26 cellular contexts compared by ENCODE assay signal in the genomic region with DNA sequence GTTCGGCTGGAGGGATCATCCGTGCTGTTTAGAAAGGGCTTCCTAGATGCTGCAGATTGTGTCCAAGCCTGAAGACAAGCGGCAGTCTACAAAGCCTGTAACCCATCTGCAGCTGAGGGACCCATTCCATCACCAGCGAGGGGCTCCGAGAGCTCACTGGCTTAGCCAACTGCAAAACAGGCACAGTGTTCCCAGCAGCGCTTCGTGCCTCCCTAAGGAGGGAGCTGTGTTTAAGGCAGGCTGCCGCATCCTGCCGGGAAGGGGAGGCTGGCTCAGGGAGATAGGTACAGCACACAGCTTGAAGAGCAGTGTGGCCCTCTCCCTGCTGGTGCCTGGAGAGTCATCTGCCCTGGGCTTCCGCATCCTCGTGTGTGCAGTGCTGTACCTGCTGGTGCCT. TPM values are rescaled to one million over a fixed set of nuclear protein-coding genes. Genes with fewer than 3 reads are reported as not detected.
DNase-seq lines count a peak whose midpoint lies in the region; ATAC-seq and TF ChIP-seq lines count a peak whose summit lies in the region.
"Had no signal": no experiment of that assay in that cellular context is flagged by ENCODE, and none has a peak within 500 bp of the region (broad histone marks: within the 10 kb centered on the region; RNA-seq: fewer than 3 reads in every experiment).

No MANE protein-coding gene starts in this region.

- H3K36me3 ChIP-seq in BLaER1 treated with 17β-estradiol and CSF1 and Interleukin-3, amounts not matched to agents 10 nM and 100 nM: peaks cover 0 to 24% (median 11%) of the 10 kb centered on the region in 11 experiments; a peak in 6 of 22 replicates
- H3K36me3 ChIP-seq in H7 (replicated peaks; ENCODE audit: control insufficient read depth, insufficient read depth, low read length): no peaks in the 10 kb centered on the region; the same call in 1 of the 2 replicates
- H3K36me3 ChIP-seq in endodermal cell (ENCODE audit: control insufficient read depth, insufficient read depth, low read length): peaks cover 6% of the 10 kb centered on the region
- no peaks in the 10 kb centered on the region for H3K36me3 ChIP-seq in thyroid gland

- H3K4me3 Mint-ChIP-seq in endodermal cell: no peak overlapping the region
- H3K4me3 Mint-ChIP-seq: activated CD8-positive, alpha-beta T cell treated with anti-CD3 and anti-CD28 coated beads for 36 hours; activated naive CD4-positive, alpha-beta T cell treated with anti-CD3 and anti-CD28 coated beads for 36 hours; neural crest cell had no signal

- H3K4me1 ChIP-seq in BLaER1 treated with 17β-estradiol and CSF1 and Interleukin-3, amounts not matched to agents 10 nM and 100 nM: peaks cover 55 to 67% (median 60%) of the 10 kb centered on the region in 10 experiments
- H3K4me1 ChIP-seq in endodermal cell (ENCODE audit: control insufficient read depth, insufficient read depth, low read length) (no peaks in the 10 kb centered on the region), thyroid gland (peaks cover 0 to 16% of the 10 kb centered on the region in 2 donors)
- H3K4me1 ChIP-seq: body of pancreas had no signal

- WGBS in endodermal cell (ENCODE audit: insufficient coverage in 1 of 2, insufficient read length in 1 of 2), 2 experiments: 89 to 97% methylated on average over 9 to 11 of the region's 11 CpGs
- WGBS in thyroid gland, 2 donors: 79 to 95% methylated on average over 10 to 11 of the region's 11 CpGs

- no peak for TF ChIP-seq POLR2A in thyroid gland (IDR thresholded peaks at IDR 0.05)

- no peak overlapping the region for H3K27ac Mint-ChIP-seq in endodermal cell
- H3K27ac Mint-ChIP-seq: activated CD8-positive, alpha-beta T cell treated with anti-CD3 and anti-CD28 coated beads for 36 hours; activated naive CD4-positive, alpha-beta T cell treated with anti-CD3 and anti-CD28 coated beads for 36 hours had no signal

- no peak for ATAC-seq in GM18520 (IDR thresholded peaks at IDR 0.05; ENCODE audit: unreplicated experiment)
- ATAC-seq: activated CD8-positive, alpha-beta T cell treated with anti-CD3 and anti-CD28 coated beads for 36 hours; body of pancreas; esophagus mucosa; HCT116 had no signal

- H3K9me3 Mint-ChIP-seq in endodermal cell: peaks cover 24% of the 10 kb centered on the region
- H3K9me3 Mint-ChIP-seq: activated CD8-positive, alpha-beta T cell treated with anti-CD3 and anti-CD28 coated beads for 36 hours; activated naive CD4-positive, alpha-beta T cell treated with anti-CD3 and anti-CD28 coated beads for 36 hours; neural crest cell had no signal

- H3K27me3 Mint-ChIP-seq in endodermal cell (ENCODE audit: insufficient read depth): no peaks in the 10 kb centered on the region
- H3K27me3 Mint-ChIP-seq: activated CD8-positive, alpha-beta T cell treated with anti-CD3 and anti-CD28 coated beads for 36 hours had no signal

- H3K4me3 ChIP-seq in BLaER1 treated with 17β-estradiol and CSF1 and Interleukin-3, amounts not matched to agents 10 nM and 100 nM: no peak overlapping the region
- H3K4me3 ChIP-seq in H7 (ENCODE audit: insufficient read depth, low read depth, low read length) (no peak overlapping the region), endodermal cell (ENCODE audit: low read length) (no peak overlapping the region), thyroid gland (replicated peaks in 1 of 3) (no peak overlapping the region)
- H3K4me3 ChIP-seq: body of pancreas, SK-N-MC, tibial nerve had no signal

- peak overlapping the region in 1 of 11 experiments; percentile 25; a peak in 1 of 22 replicates for H3K9ac ChIP-seq in BLaER1 treated with 17β-estradiol and CSF1 and Interleukin-3, amounts not matched to agents 10 nM and 100 nM
- H3K9ac ChIP-seq in endodermal cell (ENCODE audit: extremely low read depth, low read length, poor library complexity, severe bottlenecking): no peak overlapping the region

- DNase-seq in H7 (peak; percentile 62), endodermal cell (peak; percentile 63), posterior vena cava (ENCODE audit: low spot score) (peak; percentile 85), NCI-H1105 treated with DMSO at 0.1 percent for 48 hours (lab: John Stamatoyannopoulos, UW) (no peak), UCSD-AML1 (lab: John Stamatoyannopoulos, UW; ENCODE audit: unreplicated experiment) (no peak), thyroid gland (no peak)
- DNase-seq: activated CD4-positive, alpha-beta T cell treated with anti-CD3 and anti-CD28 coated beads for 1 hour; activated CD8-positive, alpha-beta memory T cell treated with anti-CD3 and anti-CD28 coated beads, Interleukin-2, amount 50 U/mL, for 48 hours; activated CD8-positive, alpha-beta T cell treated with anti-CD3 and anti-CD28 coated beads for 36 hours; activated naive CD4-positive, alpha-beta T cell treated with anti-CD3 and anti-CD28 coated beads for 36 hours; dermis blood vessel endothelial cell; DMS153; Kasumi-1; MV-4-11; NCI-H446; NCI-H774; stimulated activated CD4-positive, alpha-beta T cell treated with anti-CD3 and anti-CD28 coated beads, Interleukin-15, amount 100 ng/mL, for 24 hours; stimulated activated CD4-positive, alpha-beta T cell treated with anti-CD3 and anti-CD28 coated beads, Interleukin-4, amount 100 ng/mL, for 4 hours had no signal

- H3K4me1 Mint-ChIP-seq in endodermal cell: no peaks in the 10 kb centered on the region
- H3K4me1 Mint-ChIP-seq: neural crest cell had no signal

- peaks cover 9% of the 10 kb centered on the region for H3K36me3 Mint-ChIP-seq in endodermal cell (ENCODE audit: low read depth)

- 0 out of 22 replicates have a peak, but pooled peaks cover 0 to 5% (median 0%) of the 10 kb centered on the region in 11 experiments for H3K9me3 ChIP-seq in BLaER1 treated with 17β-estradiol and CSF1 and Interleukin-3, amounts not matched to agents 10 nM and 100 nM (replicated peaks in 1 of 11)
- no peaks in the 10 kb centered on the region for H3K9me3 ChIP-seq in endodermal cell (ENCODE audit: control insufficient read depth, low read length)
- no peaks in the 10 kb centered on the region for H3K9me3 ChIP-seq in thyroid gland
- H3K9me3 ChIP-seq: body of pancreas, tibial nerve had no signal

- H4K20me1 ChIP-seq in BLaER1 treated with 17β-estradiol and CSF1 and Interleukin-3, amounts not matched to agents 10 nM and 100 nM: peaks cover 0 to 87% (median 39%) of the 10 kb centered on the region in 11 experiments; a peak in 17 of 22 replicates

- H3K27me3 ChIP-seq in BLaER1 treated with 17β-estradiol and CSF1 and Interleukin-3, amounts not matched to agents 10 nM and 100 nM: no peaks in the 10 kb centered on the region
- H3K27me3 ChIP-seq in H7 (ENCODE audit: control insufficient read depth, insufficient read depth, low read length) (no peaks in the 10 kb centered on the region), endodermal cell (ENCODE audit: control insufficient read depth, insufficient read depth, low read length, poor library complexity, severe bottlenecking) (no peaks in the 10 kb centered on the region), thyroid gland (no peaks in the 10 kb centered on the region)
- H3K27me3 ChIP-seq: body of pancreas, tibial nerve had no signal

- H3K4me2 ChIP-seq in BLaER1 treated with 17β-estradiol and CSF1 and Interleukin-3, amounts not matched to agents 10 nM and 100 nM: peak overlapping the region in 9 of 11 experiments; percentile 25 to 66 (median 53); a peak in 16 of 22 replicates

- 0 out of 22 replicates have a peak overlapping the region, but pooled peaks of 1 of the 11 experiments have one; percentile 4 for H3K27ac ChIP-seq in BLaER1 treated with 17β-estradiol and CSF1 and Interleukin-3, amounts not matched to agents 10 nM and 100 nM
- H3K27ac ChIP-seq in endodermal cell (ENCODE audit: low read depth, low read length) (no peak overlapping the region), thyroid gland (no peak overlapping the region)
- H3K27ac ChIP-seq: body of pancreas, SK-N-MC, tibial nerve had no signal

- intact Hi-C loops in posterior vena cava (cut with DNase I) (no loop called here), thyroid gland (cut with DNase I) (no loop called here)

- no peak for TF ChIP-seq CTCF in endodermal cell (conservative IDR thresholded peaks at IDR 0.05)
- TF ChIP-seq CTCF in thyroid gland (IDR thresholded peaks at IDR 0.05): no peak

RNA-seq across cellular contexts. Expression of gene DUSP22, which starts 32.4 kb away (rescaled TPM):
- 30.7 and 42.1 TPM in 2 replicates for total RNA-seq in H7 (2014; rRNA removed; shearing (Covaris generic))
- 10 to 100 TPM; 33.5 to 35.4 TPM for total RNA-seq in endodermal cell
- polyA plus RNA-seq in endodermal cell (2013, experiment 1 of 2): 41.4 TPM
- polyA plus RNA-seq in endodermal cell (2013, experiment 2 of 2): 38.1 TPM
- total RNA-seq in posterior vena cava: 10 to 100 TPM; 45.7 to 51.8 TPM
- 10 to 100 TPM; 40.4 to 68.8 (median 59.4) TPM for total RNA-seq in thyroid gland

Comparison
In these comparisons a context has a peak if more than half of its experiments do, and no peak if none do; other contexts are left out.
1. DNase-seq: peak in H7 (single experiment), endodermal cell (single experiment) and posterior vena cava (single experiment); none in NCI-H1105 treated with DMSO at 0.1 percent for 48 hours (single experiment), UCSD-AML1 (single experiment) and thyroid gland (0 of 2).